ENCODE assay signal across 12 cellular contexts in genomic region chr3:12178091-12178820, GRCh38. TPM values are rescaled to one million over a fixed set of nuclear protein-coding genes. Genes with fewer than 3 reads are reported as not detected.
DNase-seq lines count a peak whose midpoint lies in the region; ATAC-seq and TF ChIP-seq lines count a peak whose summit lies in the region.
"Had no signal": no experiment of that assay in that cellular context is flagged by ENCODE, and none has a peak within 500 bp of the region (broad histone marks: within the 10 kb centered on the region; RNA-seq: fewer than 3 reads in every experiment).

No MANE protein-coding gene starts in this region.

- no peaks in the 10 kb centered on the region for H3K9me3 ChIP-seq in PC-3 (ENCODE audit: low read length)
- H3K9me3 ChIP-seq in CD4-positive, alpha-beta T cell (ENCODE audit: control insufficient read depth, low read length), result no peaks in the 10 kb centered on the region
- H3K9me3 ChIP-seq in MM.1S (replicated peaks; ENCODE audit: insufficient read depth, low read length), result no peaks in the 10 kb centered on the region
- H3K9me3 ChIP-seq: ovary had no signal

- POLR2A ChIA-PET in PC-3 (lab: Charles Lee; ENCODE audit: unreplicated experiment), result interaction anchor here (0.6 to 1.1 kb wide), 4 partner anchors 10 to 557 kb away, joined by 3 to 8 read pairs (median 4); partner anchors contain the start of gene MKRN2OS
- POLR2A ChIA-PET in CD4-positive, alpha-beta T cell (lab: Charles Lee), result no interaction called here

- CTCF ChIA-PET in PC-3 (lab: Charles Lee), result interaction anchor here (1.0 to 1.2 kb wide), 2 partner anchors 17 to 52 kb away, joined by 3 to 9 read pairs; no protein-coding TSS in a partner anchor
- CTCF ChIA-PET in CD4-positive, alpha-beta T cell (lab: Charles Lee), result no interaction called here

- H3F3A ChIP-seq in PC-3 (ENCODE audit: low read length, unreplicated experiment) (no peaks in the 10 kb centered on the region), MM.1S (ENCODE audit: insufficient read depth, low read length) (no peaks in the 10 kb centered on the region)

- H3K4me1 ChIP-seq in PC-3 (ENCODE audit: insufficient read depth, low read length) (peaks cover 48% of the 10 kb centered on the region), MM.1S (ENCODE audit: low read length) (no peaks in the 10 kb centered on the region)

- no peaks in the 10 kb centered on the region for H3K27me3 Mint-ChIP-seq in CD4-positive, alpha-beta T cell

- BruUV-seq in PC-3 (replicated peaks; lab: Mats Ljungman, UMichigan), result no TSS peak

- H4K20me1 ChIP-seq in PC-3 (ENCODE audit: low read length) (no peaks in the 10 kb centered on the region), MM.1S (ENCODE audit: insufficient read depth, low read length) (no peaks in the 10 kb centered on the region)

- H3K4me3 Mint-ChIP-seq in CD4-positive, alpha-beta T cell, result no peak overlapping the region
- H3K4me3 Mint-ChIP-seq: CD8-positive, alpha-beta T cell had no signal

- H3K27me3 ChIP-seq in PC-3 (ENCODE audit: low read length), result no peaks in the 10 kb centered on the region
- H3K27me3 ChIP-seq in CD4-positive, alpha-beta T cell (ENCODE audit: control insufficient read depth, insufficient read depth, low read length), result no peaks in the 10 kb centered on the region
- no peaks in the 10 kb centered on the region for H3K27me3 ChIP-seq in MM.1S (replicated peaks; ENCODE audit: insufficient read depth, low read length)
- H3K27me3 ChIP-seq: ovary had no signal

- peak; percentile 29 for ATAC-seq in PC-3
- no peak for ATAC-seq in omental fat pad (ENCODE audit: low FRiP score)
- no peak for ATAC-seq in CD4-positive, alpha-beta T cell (ENCODE audit: poor library complexity)
- ATAC-seq in GM21576 (IDR thresholded peaks at IDR 0.05; ENCODE audit: unreplicated experiment), result no peak
- ATAC-seq: CD8-positive, alpha-beta T cell had no signal

- DNase-seq in AG10803 (ENCODE audit: low read depth) (peak; percentile 43), PC-3 (peak; percentile 80), fibroblast of gingiva (ENCODE audit: low read depth) (peak; percentile 40), omental fat pad (ENCODE audit: low spot score) (peak; percentile 48), NCI-H774 (lab: John Stamatoyannopoulos, UW) (no peak), MM.1S (no peak)
- DNase-seq in CD4-positive, alpha-beta T cell, result no peak
- DNase-seq: activated CD4-positive, alpha-beta T cell treated with anti-CD3 and anti-CD28 coated beads, Interleukin-2, amount 50 U/mL, for 1 hour; amygdala; CD8-positive, alpha-beta T cell had no signal

- H2AFZ ChIP-seq in PC-3 (ENCODE audit: low read length) (no peak overlapping the region), MM.1S (ENCODE audit: low read length) (no peak overlapping the region)

- H3K4me3 ChIP-seq in AG10803 (ENCODE audit: low read length) (no peak overlapping the region), PC-3 (ENCODE audit: low read length) (no peak overlapping the region), MM.1S (ENCODE audit: low read length) (no peak overlapping the region)
- H3K4me3 ChIP-seq: ovary had no signal

- H3K27ac ChIP-seq in PC-3 (ENCODE audit: low read length) (peak overlapping the region; percentile 62), MM.1S (ENCODE audit: low read length) (no peak overlapping the region)
- no peak overlapping the region for H3K27ac ChIP-seq in CD4-positive, alpha-beta T cell (ENCODE audit: low read depth, low read length)

- no peak overlapping the region; the same call in 1 of the 2 replicates for H3K9ac ChIP-seq in PC-3 (ENCODE audit: low read length)
- no peak overlapping the region for H3K9ac ChIP-seq in MM.1S (ENCODE audit: low read length)

- no peaks in the 10 kb centered on the region for H3K79me2 ChIP-seq in PC-3 (ENCODE audit: low read length)
- H3K79me2 ChIP-seq in MM.1S (ENCODE audit: low read length), result no peaks in the 10 kb centered on the region

- H3K36me3 ChIP-seq in PC-3 (ENCODE audit: low read depth, low read length) (no peaks in the 10 kb centered on the region), MM.1S (replicated peaks; ENCODE audit: insufficient read depth, low read length) (no peaks in the 10 kb centered on the region)
- H3K36me3 ChIP-seq: ovary had no signal

- H3K4me2 ChIP-seq in PC-3 (ENCODE audit: low read length) (peak overlapping the region; percentile 13), MM.1S (ENCODE audit: low read depth, low read length) (no peak overlapping the region)

- TF ChIP-seq CTCF in AG10803 (conservative IDR thresholded peaks at IDR 0.05; ENCODE audit: low read length), result no peak
- TF ChIP-seq CTCF in PC-3 (conservative IDR thresholded peaks at IDR 0.05; ENCODE audit: low read depth, low read length), result no peak
- TF ChIP-seq CTCF in omental fat pad (IDR thresholded peaks at IDR 0.05), result no peak
- no peak for TF ChIP-seq CTCF in CD4-positive, alpha-beta T cell (IDR thresholded peaks at IDR 0.05)
- no peak for TF ChIP-seq CTCF in MM.1S (IDR thresholded peaks at IDR 0.05; ENCODE audit: low read length)

- intact Hi-C loops in PC-3 (cut with micrococcal nuclease), result loop anchor here (5.0 kb wide), 1 partner anchor 299 kb away; no protein-coding TSS in a partner anchor
- intact Hi-C loops in CD4-positive, alpha-beta T cell (cut with DNase I, micrococcal nuclease), result no loop called here

- no peaks in the 10 kb centered on the region for H3K36me3 Mint-ChIP-seq in CD4-positive, alpha-beta T cell (ENCODE audit: low read depth)
- H3K36me3 Mint-ChIP-seq: CD8-positive, alpha-beta T cell had no signal

- H3K9me2 ChIP-seq in PC-3 (replicated peaks; ENCODE audit: low read length) (no peaks in the 10 kb centered on the region; the same call in 1 of the 2 replicates), MM.1S (replicated peaks; ENCODE audit: insufficient read depth, low read length) (no peaks in the 10 kb centered on the region)

- no peak overlapping the region for H3K27ac Mint-ChIP-seq in CD4-positive, alpha-beta T cell
- H3K27ac Mint-ChIP-seq: CD8-positive, alpha-beta T cell had no signal

- H3K9me3 Mint-ChIP-seq in CD4-positive, alpha-beta T cell, result peaks cover 2% of the 10 kb centered on the region

- no peaks in the 10 kb centered on the region for H3K4me1 Mint-ChIP-seq in CD4-positive, alpha-beta T cell (ENCODE audit: low read depth)

RNA-seq across cellular contexts. Expression of gene TIMP4, which starts 19.5 kb away (rescaled TPM):
- total RNA-seq in PC-3 (2014; rRNA removed), result 7.3 and 7.6 TPM in 2 replicates
- 100 to 1,000 TPM; 145 to 295 (median 192) TPM for total RNA-seq in omental fat pad
- not detected for total RNA-seq in CD4-positive, alpha-beta T cell
- total RNA-seq: CD8-positive, alpha-beta T cell had no signal

Comparison
In these comparisons a context has a peak if more than half of its experiments do, and no peak if none do; other contexts are left out.
1. DNase-seq: peak in AG10803 (single experiment), PC-3 (single experiment), fibroblast of gingiva (single experiment) and omental fat pad (single experiment); none in CD4-positive, alpha-beta T cell (0 of 10), NCI-H774 (single experiment) and MM.1S (single experiment).
2. RNA of gene TIMP4, which starts 19.5 kb away (total RNA-seq): 145 to 295 TPM in omental fat pad; 7.3 to 7.6 TPM in PC-3 and not detected in CD4-positive, alpha-beta T cell; every median in the first group is over 10 times any median in the second.